In genomic region chr10:79507436-79508167, GRCh38 we compare ENCODE assay signal across 20 cellular contexts. TPM values are rescaled to one million over a fixed set of nuclear protein-coding genes. Genes with fewer than 3 reads are reported as not detected.
A peak's percentile ranks its signal among the peaks of the same experiment; 100 is the strongest.
DNase-seq lines count a peak whose midpoint lies in the region; ATAC-seq, FAIRE-seq and TF ChIP-seq lines count a peak whose summit lies in the region.
"Had no signal": no experiment of that assay in that cellular context is flagged by ENCODE, and none has a peak within 500 bp of the region (broad histone marks: within the 10 kb centered on the region; RNA-seq: fewer than 3 reads in every experiment).

No MANE protein-coding gene starts in this region.

- H3K27ac Mint-ChIP-seq in activated CD4-positive, alpha-beta T cell treated with anti-CD3 and anti-CD28 coated beads, Interleukin-2, amount 10 ng/mL, durations not matched to agents 24 days and 14 days: no peak overlapping the region
- H3K27ac Mint-ChIP-seq in activated CD4-positive, alpha-beta T cell treated with anti-CD3 and anti-CD28 coated beads, Interleukin-2, amount 10 ng/mL, durations not matched to agents 7 days and 5 days: no peak overlapping the region
- H3K27ac Mint-ChIP-seq in activated CD4-positive, alpha-beta memory T cell treated with anti-CD3 and anti-CD28 coated beads, Interleukin-2, amount 10 ng/mL, durations not matched to agents 7 days and 5 days: no peak overlapping the region
- H3K27ac Mint-ChIP-seq: CD4-positive, alpha-beta memory T cell; H9; T-helper 17 cell had no signal

- H3K9me3 ChIP-seq in K562 (replicated peaks; ENCODE audit: control insufficient read depth, insufficient read depth, low read depth, low read length): no peaks in the 10 kb centered on the region
- H3K9me3 ChIP-seq: BLaER1 had no signal

- no peaks in the 10 kb centered on the region for H3K4me1 ChIP-seq in K562 (replicated peaks in 1 of 2; ENCODE audit: control insufficient read depth in 2 of 2, insufficient read depth in 2 of 2, low read length in 2 of 2)

- in situ Hi-C loops in K562 (cut with MboI): no loop called here

- H3K9ac ChIP-seq in K562 (ENCODE audit: insufficient read depth in 1 of 2, low read depth in 2 of 2, low read length in 2 of 2): no peak overlapping the region
- H3K9ac ChIP-seq: BLaER1 had no signal

- no peak overlapping the region for H3K4me3 Mint-ChIP-seq in activated CD4-positive, alpha-beta T cell treated with anti-CD3 and anti-CD28 coated beads, Interleukin-2, amount 10 ng/mL, durations not matched to agents 24 days and 14 days
- no peak overlapping the region for H3K4me3 Mint-ChIP-seq in activated CD4-positive, alpha-beta T cell treated with anti-CD3 and anti-CD28 coated beads, Interleukin-2, amount 10 ng/mL, durations not matched to agents 7 days and 5 days
- no peak overlapping the region for H3K4me3 Mint-ChIP-seq in activated CD4-positive, alpha-beta memory T cell treated with anti-CD3 and anti-CD28 coated beads, Interleukin-2, amount 10 ng/mL, durations not matched to agents 7 days and 5 days
- H3K4me3 Mint-ChIP-seq: CD4-positive, alpha-beta memory T cell; H9; T-helper 17 cell had no signal

- H4K20me1 ChIP-seq in K562 (replicated peaks; ENCODE audit: control insufficient read depth, insufficient read depth, low read length): peaks cover 5% of the 10 kb centered on the region
- H4K20me1 ChIP-seq: BLaER1 had no signal

- no peaks in the 10 kb centered on the region for H3K36me3 ChIP-seq in K562 (ENCODE audit: control insufficient read depth, insufficient read depth, low read length)
- H3K36me3 ChIP-seq: BLaER1 had no signal

- H2AFZ ChIP-seq in K562 (ENCODE audit: low read depth, low read length): no peak overlapping the region

- no peak overlapping the region for H3K4me2 ChIP-seq in K562 (ENCODE audit: insufficient read depth, low read length)
- H3K4me2 ChIP-seq: BLaER1 had no signal

- CTCF ChIA-PET in activated CD4-positive, alpha-beta T cell treated with anti-CD3 and anti-CD28 coated beads, Interleukin-2, amount 10 ng/mL, durations not matched to agents 7 days and 5 days (lab: Charles Lee): interaction anchor here (0.6 to 1.0 kb wide), 2 partner anchors 11 to 214 kb away, joined by 3 to 4 read pairs; no protein-coding TSS in a partner anchor
- CTCF ChIA-PET in K562 (lab: Yijun Ruan, JAX; ENCODE audit: low intra/inter-chr PET ratio): no interaction called here
- CTCF ChIA-PET in activated CD4-positive, alpha-beta memory T cell treated with anti-CD3 and anti-CD28 coated beads, Interleukin-2, amount 10 ng/mL, durations not matched to agents 7 days and 5 days (lab: Charles Lee): interaction anchor here (0.6 to 1.4 kb wide), 2 partner anchors 20 to 877 kb away, joined by 5 read pairs; no protein-coding TSS in a partner anchor

- H3K79me2 ChIP-seq in K562 (ENCODE audit: control insufficient read depth, insufficient read depth, low read length): no peaks in the 10 kb centered on the region

- TF ChIP-seq RAD21 in K562 (CRISPR knock-in tag; conservative IDR thresholded peaks at IDR 0.05 in 1 of 2, IDR thresholded peaks at IDR 0.05 in 1 of 2): no peak

- H3K4me1 Mint-ChIP-seq in activated CD4-positive, alpha-beta T cell treated with anti-CD3 and anti-CD28 coated beads, Interleukin-2, amount 10 ng/mL, durations not matched to agents 24 days and 14 days: peaks cover 9% of the 10 kb centered on the region
- H3K4me1 Mint-ChIP-seq in activated CD4-positive, alpha-beta T cell treated with anti-CD3 and anti-CD28 coated beads, Interleukin-2, amount 10 ng/mL, durations not matched to agents 7 days and 5 days: peaks cover 14% of the 10 kb centered on the region
- peaks cover 21% of the 10 kb centered on the region for H3K4me1 Mint-ChIP-seq in activated CD4-positive, alpha-beta memory T cell treated with anti-CD3 and anti-CD28 coated beads, Interleukin-2, amount 10 ng/mL, durations not matched to agents 7 days and 5 days

- TF ChIP-seq EP300 in K562 (IDR thresholded peaks at IDR 0.05; ENCODE audit: low read length): no peak

- no peak for ATAC-seq in K562
- ATAC-seq in GM18861 (IDR thresholded peaks at IDR 0.05; ENCODE audit: unreplicated experiment): no peak
- no peak for ATAC-seq in GM21447 (IDR thresholded peaks at IDR 0.05; ENCODE audit: unreplicated experiment)
- ATAC-seq: T-helper 17 cell had no signal

- H3K9me3 Mint-ChIP-seq in activated CD4-positive, alpha-beta T cell treated with anti-CD3 and anti-CD28 coated beads, Interleukin-2, amount 10 ng/mL, durations not matched to agents 24 days and 14 days: no peaks in the 10 kb centered on the region
- no peaks in the 10 kb centered on the region for H3K9me3 Mint-ChIP-seq in activated CD4-positive, alpha-beta T cell treated with anti-CD3 and anti-CD28 coated beads, Interleukin-2, amount 10 ng/mL, durations not matched to agents 7 days and 5 days
- H3K9me3 Mint-ChIP-seq in activated CD4-positive, alpha-beta memory T cell treated with anti-CD3 and anti-CD28 coated beads, Interleukin-2, amount 10 ng/mL, durations not matched to agents 7 days and 5 days: no peaks in the 10 kb centered on the region
- H3K9me3 Mint-ChIP-seq: CD4-positive, alpha-beta memory T cell; H9 had no signal

- DNase-seq in activated CD4-positive, alpha-beta T cell treated with anti-CD3 and anti-CD28 coated beads, Interleukin-2, amount 10 ng/mL, durations not matched to agents 24 days and 14 days: peak; percentile 48
- no peak for DNase-seq in activated CD4-positive, alpha-beta T cell treated with anti-CD3 and anti-CD28 coated beads, Interleukin-2, amount 10 ng/mL, durations not matched to agents 7 days and 5 days
- DNase-seq in NCI-H2029 treated with DMSO at 0.1 percent for 48 hours (lab: John Stamatoyannopoulos, UW): peak; percentile 36
- DNase-seq in K562 (ENCODE audit: extremely low read depth in 1 of 4, low spot score in 3 of 4): no peak
- no peak for DNase-seq in ecto neural progenitor cell (ENCODE audit: low spot score)
- no peak for DNase-seq in activated CD4-positive, alpha-beta memory T cell treated with anti-CD3 and anti-CD28 coated beads, Interleukin-2, amount 10 ng/mL, durations not matched to agents 7 days and 5 days
- DNase-seq: Calu3; CD4-positive, alpha-beta memory T cell; H9; NCI-H1105; NCI-H1694 treated with DMSO at 0.1 percent for 48 hours; NCI-H82; PC-3; SIG-M5; T-helper 17 cell had no signal

- H3K36me3 Mint-ChIP-seq in activated CD4-positive, alpha-beta T cell treated with anti-CD3 and anti-CD28 coated beads, Interleukin-2, amount 10 ng/mL, durations not matched to agents 24 days and 14 days (ENCODE audit: low read depth): no peaks in the 10 kb centered on the region
- no peaks in the 10 kb centered on the region for H3K36me3 Mint-ChIP-seq in activated CD4-positive, alpha-beta T cell treated with anti-CD3 and anti-CD28 coated beads, Interleukin-2, amount 10 ng/mL, durations not matched to agents 7 days and 5 days (ENCODE audit: low read depth)
- H3K36me3 Mint-ChIP-seq in activated CD4-positive, alpha-beta memory T cell treated with anti-CD3 and anti-CD28 coated beads, Interleukin-2, amount 10 ng/mL, durations not matched to agents 7 days and 5 days (ENCODE audit: low read depth): no peaks in the 10 kb centered on the region
- H3K36me3 Mint-ChIP-seq: CD4-positive, alpha-beta memory T cell had no signal

- H3K9me1 ChIP-seq in K562 (ENCODE audit: control insufficient read depth, insufficient read depth, low read length): no peaks in the 10 kb centered on the region

- intact Hi-C loops in activated CD4-positive, alpha-beta T cell treated with anti-CD3 and anti-CD28 coated beads, Interleukin-2, amount 10 ng/mL, durations not matched to agents 24 days and 14 days (cut with micrococcal nuclease): no loop called here
- intact Hi-C loops in K562 (cut with micrococcal nuclease): no loop called here

- H3K27me3 ChIP-seq in K562 (ENCODE audit: control insufficient read depth in 2 of 2, insufficient read depth in 2 of 2, low read length in 2 of 2): peaks cover 8 to 36% of the 10 kb centered on the region in 2 experiments
- H3K27me3 ChIP-seq: BLaER1 had no signal

- no peak for TF ChIP-seq POLR2A in K562 (conservative IDR thresholded peaks at IDR 0.05)

- no peak overlapping the region for H3K27ac ChIP-seq in K562 (ENCODE audit: extremely low read depth, low read depth, low read length)
- H3K27ac ChIP-seq: BLaER1, RWPE1 had no signal

- WGBS in K562 (ENCODE audit: insufficient coverage, low coverage, missing lambda C conversion rate): 2% methylated on average over 9 of the region's 9 CpGs

- peaks cover 24% of the 10 kb centered on the region for H3K27me3 Mint-ChIP-seq in activated CD4-positive, alpha-beta T cell treated with anti-CD3 and anti-CD28 coated beads, Interleukin-2, amount 10 ng/mL, durations not matched to agents 24 days and 14 days
- peaks cover 14% of the 10 kb centered on the region for H3K27me3 Mint-ChIP-seq in activated CD4-positive, alpha-beta T cell treated with anti-CD3 and anti-CD28 coated beads, Interleukin-2, amount 10 ng/mL, durations not matched to agents 7 days and 5 days
- H3K27me3 Mint-ChIP-seq in activated CD4-positive, alpha-beta memory T cell treated with anti-CD3 and anti-CD28 coated beads, Interleukin-2, amount 10 ng/mL, durations not matched to agents 7 days and 5 days: peaks cover 31% of the 10 kb centered on the region

- TF ChIP-seq CTCF in K562 (IDR thresholded peaks at IDR 0.05 in 2 of 3, conservative IDR thresholded peaks at IDR 0.05 in 1 of 3; ENCODE audit: insufficient read depth in 2 of 3, low read depth in 1 of 3, low read length in 3 of 3): no peak

- no TSS peak for BruUV-seq in K562 (replicated peaks; lab: Mats Ljungman, UMichigan)

- H3K4me3 ChIP-seq in K562: no peak overlapping the region
- H3K4me3 ChIP-seq: BLaER1 had no signal

- POLR2A ChIA-PET in activated CD4-positive, alpha-beta T cell treated with anti-CD3 and anti-CD28 coated beads, Interleukin-2, amount 10 ng/mL, durations not matched to agents 7 days and 5 days (lab: Charles Lee): no interaction called here
- POLR2A ChIA-PET in K562 (lab: Yijun Ruan, JAX): interaction anchor here (1.7 kb wide), 1 partner anchor 10 kb away, joined by 6 read pairs; no protein-coding TSS in a partner anchor
- POLR2A ChIA-PET in activated CD4-positive, alpha-beta memory T cell treated with anti-CD3 and anti-CD28 coated beads, Interleukin-2, amount 10 ng/mL, durations not matched to agents 7 days and 5 days (lab: Charles Lee): no interaction called here

- FAIRE-seq in K562 (lab: Jason Lieb, UNC): no peak

RNA-seq across cellular contexts. Expression of gene EIF5AL1, which starts 4.7 kb away (rescaled TPM):
- total RNA-seq in activated CD4-positive, alpha-beta T cell treated with anti-CD3 and anti-CD28 coated beads, Interleukin-2, amount 10 ng/mL, durations not matched to agents 24 days and 14 days: 0.40 and 0.45 TPM in 2 replicates
- under 1 TPM; 0.06 to 0.37 TPM for total RNA-seq in activated CD4-positive, alpha-beta T cell treated with anti-CD3 and anti-CD28 coated beads, Interleukin-2, amount 10 ng/mL, durations not matched to agents 7 days and 5 days
- total RNA-seq in K562 (2011; cell fraction: chromatin; rRNA removed; ENCODE audit: low replicate concordance): 0.16 TPM in 1 of 2 replicates, not detected in the other
- 0.13 and 0.17 TPM in 2 replicates for total RNA-seq in K562 (2011; cell fraction: nucleolus; rRNA removed)
- total RNA-seq in K562 (2011; cell fraction: nucleoplasm; rRNA removed): 0.15 and 0.31 TPM in 2 replicates
- 0.65 and 0.68 TPM in 2 replicates for total RNA-seq in K562 (2014; rRNA removed)
- 0.80 and 0.83 TPM in 2 replicates for total RNA-seq in K562 (2014; rRNA removed; fragmentation: Illumina TruSeq; extraction: Trizol)
- 0.18 and 0.30 TPM in 2 replicates for total RNA-seq in K562 (2015; rRNA removed; fragmentation: Illumina TruSeq; extraction: Trizol)
- total RNA-seq in K562 (2021): 0.27 and 0.31 TPM in 2 replicates
- 1.6 and 1.8 TPM in 2 replicates for polyA plus RNA-seq in K562 (2011; rRNA removed)
- 0.97 and 1.1 TPM in 2 replicates for polyA plus RNA-seq in K562 (2011; cell fraction: cytosol; rRNA removed)
- polyA plus RNA-seq in K562 (2011; cell fraction: nucleus; rRNA removed): 0.20 and 0.35 TPM in 2 replicates
- 0.54 and 1.1 TPM in 2 replicates for polyA plus RNA-seq in K562 (2012)
- polyA plus RNA-seq in K562 (2014; fragmentation: Illumina TruSeq; extraction: Trizol): 3.2 and 3.4 TPM in 2 replicates
- polyA plus RNA-seq in K562 (2014; fragmentation: Nextera tagmentation; extraction: Ambion mirVana): under 1 TPM in 1 of 2 experiments, not detected in 1; 0.03 TPM
- 0.37 and 0.43 TPM in 2 replicates for polyA plus RNA-seq in K562 (2014; rRNA removed)
- polyA minus RNA-seq in K562 (2011; rRNA and poly(A)+ RNA removed): 3.2 and 4.7 TPM in 2 replicates
- 0.64 and 0.67 TPM in 2 replicates for polyA minus RNA-seq in K562 (2011; cell fraction: cytosol; rRNA and poly(A)+ RNA removed)
- under 0.01 and 0.11 TPM in 2 replicates for polyA minus RNA-seq in K562 (2011; cell fraction: nucleus; rRNA and poly(A)+ RNA removed)
- 1 to 10 TPM; 1.2 to 1.7 TPM for total RNA-seq in activated CD4-positive, alpha-beta memory T cell treated with anti-CD3 and anti-CD28 coated beads, Interleukin-2, amount 10 ng/mL, durations not matched to agents 7 days and 5 days

RNA-seq across cellular contexts. Expression of gene SFTPA2, which starts 52.6 kb away (rescaled TPM):
- total RNA-seq in activated CD4-positive, alpha-beta T cell treated with anti-CD3 and anti-CD28 coated beads, Interleukin-2, amount 10 ng/mL, durations not matched to agents 24 days and 14 days: not detected in 2 replicates
- total RNA-seq in activated CD4-positive, alpha-beta T cell treated with anti-CD3 and anti-CD28 coated beads, Interleukin-2, amount 10 ng/mL, durations not matched to agents 7 days and 5 days: not detected
- total RNA-seq in K562 (2011; cell fraction: chromatin; rRNA removed; ENCODE audit: low replicate concordance): not detected in 2 replicates
- total RNA-seq in K562 (2011; cell fraction: nucleolus; rRNA removed): not detected in 2 replicates
- not detected in 2 replicates for total RNA-seq in K562 (2011; cell fraction: nucleoplasm; rRNA removed)
- total RNA-seq in K562 (2014; rRNA removed) (not detected in 2 replicates), K562 (2014; rRNA removed; fragmentation: Illumina TruSeq; extraction: Trizol) (not detected in 2 replicates), K562 (2015; rRNA removed; fragmentation: Illumina TruSeq; extraction: Trizol) (not detected in 2 replicates), K562 (2021) (4.1 and 5.3 TPM in 2 replicates)
- polyA plus RNA-seq in K562 (2011; rRNA removed) (not detected in 2 replicates), K562 (2014; fragmentation: Illumina TruSeq; extraction: Trizol) (not detected in 2 replicates), K562 (2014; fragmentation: Nextera tagmentation; extraction: Ambion mirVana) (not detected), K562 (2014; rRNA removed) (not detected in 2 replicates)
- polyA plus RNA-seq in K562 (2011; cell fraction: cytosol; rRNA removed): not detected in 2 replicates
- not detected in 2 replicates for polyA plus RNA-seq in K562 (2011; cell fraction: nucleus; rRNA removed)
- not detected in 2 replicates for polyA plus RNA-seq in K562 (2012)
- polyA minus RNA-seq in K562 (2011; rRNA and poly(A)+ RNA removed): not detected in 2 replicates
- not detected in 2 replicates for polyA minus RNA-seq in K562 (2011; cell fraction: cytosol; rRNA and poly(A)+ RNA removed)
- polyA minus RNA-seq in K562 (2011; cell fraction: nucleus; rRNA and poly(A)+ RNA removed): not detected in 2 replicates
- not detected for total RNA-seq in activated CD4-positive, alpha-beta memory T cell treated with anti-CD3 and anti-CD28 coated beads, Interleukin-2, amount 10 ng/mL, durations not matched to agents 7 days and 5 days
- total RNA-seq: A673; CD4-positive, alpha-beta memory T cell; H9; PC-3; T-helper 17 cell had no signal
- polyA plus RNA-seq: CD4-positive, alpha-beta memory T cell had no signal

Comparison
In these comparisons a context has a peak if more than half of its experiments do, and no peak if none do; other contexts are left out.
1. DNase-seq: peak in activated CD4-positive, alpha-beta T cell treated with anti-CD3 and anti-CD28 coated beads, Interleukin-2, amount 10 ng/mL, durations not matched to agents 24 days and 14 days (single experiment) and NCI-H2029 treated with DMSO at 0.1 percent for 48 hours (single experiment); none in activated CD4-positive, alpha-beta T cell treated with anti-CD3 and anti-CD28 coated beads, Interleukin-2, amount 10 ng/mL, durations not matched to agents 7 days and 5 days (single experiment), K562 (0 of 4), ecto neural progenitor cell (single experiment) and activated CD4-positive, alpha-beta memory T cell treated with anti-CD3 and anti-CD28 coated beads, Interleukin-2, amount 10 ng/mL, durations not matched to agents 7 days and 5 days (single experiment).